8 cellular contexts compared by ENCODE assay signal in the genomic region with DNA sequence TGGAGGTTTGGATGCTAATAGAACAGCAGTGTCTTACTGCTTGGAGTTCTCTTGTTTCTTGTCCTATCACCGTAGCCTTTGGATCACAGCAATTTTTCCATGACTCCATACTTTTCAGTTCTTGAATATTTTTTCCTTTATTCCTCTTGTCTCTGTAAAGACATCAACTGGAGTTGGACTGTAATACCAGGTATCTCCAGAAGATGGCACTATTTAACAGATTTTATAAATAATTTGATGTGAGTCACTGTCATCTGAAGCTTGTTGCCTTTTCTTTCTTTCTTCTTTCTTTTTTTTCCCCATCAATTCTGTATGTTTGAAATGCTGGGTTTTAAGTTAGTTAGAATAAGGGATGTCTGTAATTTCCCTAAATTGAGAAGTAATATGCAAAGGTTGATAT. TPM values are rescaled to one million over a fixed set of nuclear protein-coding genes. Genes with fewer than 3 reads are reported as not detected.
DNase-seq lines count a peak whose midpoint lies in the region; ATAC-seq and TF ChIP-seq lines count a peak whose summit lies in the region.

No MANE protein-coding gene starts in this region.

- no peak overlapping the region for H2AFZ ChIP-seq in HCT116 (ENCODE audit: low read depth, low read length, poor library complexity, severe bottlenecking)

- H3K4me3 ChIP-seq in CD8-positive, alpha-beta T cell (ENCODE audit: low read depth, low read length), result no peak overlapping the region
- H3K4me3 ChIP-seq in HCT116 (replicated peaks in 1 of 2; ENCODE audit: low read depth in 1 of 2, low read length in 2 of 2) (no peak overlapping the region), foreskin fibroblast (ENCODE audit: low read depth in 1 of 2, low read length in 2 of 2) (no peak overlapping the region), spleen (no peak overlapping the region)

- CTCF ChIA-PET in CD8-positive, alpha-beta T cell (lab: Charles Lee), result interaction anchor here (0.8 to 1.3 kb wide), 7 partner anchors 9 to 299 kb away, joined by 3 to 5 read pairs (median 3); no protein-coding TSS in a partner anchor
- CTCF ChIA-PET in HCT116 (lab: Charles Lee), result interaction anchor here (1.0 to 2.0 kb wide), 7 partner anchors 17 to 702 kb away, joined by 3 to 16 read pairs (median 4); no protein-coding TSS in a partner anchor

- no peaks in the 10 kb centered on the region for H3K27me3 Mint-ChIP-seq in CD8-positive, alpha-beta T cell (ENCODE audit: low read depth)

- peak; percentile 59 for TF ChIP-seq CTCF in CD8-positive, alpha-beta T cell (IDR thresholded peaks at IDR 0.05)
- TF ChIP-seq CTCF in HCT116 (IDR thresholded peaks at IDR 0.05 in 2 of 3, conservative IDR thresholded peaks at IDR 0.05 in 1 of 3; ENCODE audit: borderline replicate concordance in 1 of 3, insufficient read depth in 1 of 3, low read depth in 2 of 3, low read length in 2 of 3) (peak; percentile 26 to 57 (median 43); a peak in 4 of 6 replicates), foreskin fibroblast (IDR thresholded peaks at IDR 0.05; ENCODE audit: low read depth, low read length) (no peak), spleen (IDR thresholded peaks at IDR 0.05 in 8 of 11, conservative IDR thresholded peaks at IDR 0.05 in 3 of 11) (peak; percentile 22 to 74 (median 65))

- RAD21 ChIA-PET in HCT116 (lab: Charles Lee; ENCODE audit: low non-redundant PET in 1 of 2, low total read pairs in 2 of 2, uncharacterized antibody in 2 of 2, unreplicated experiment in 2 of 2), result no interaction called here

- H3K27ac ChIP-seq in CD8-positive, alpha-beta T cell (ENCODE audit: low read depth, low read length), result no peak overlapping the region
- H3K27ac ChIP-seq in HCT116 (ENCODE audit: low read depth, low read length) (no peak overlapping the region), spleen (no peak overlapping the region)

- peaks cover 14% of the 10 kb centered on the region for H3K36me3 Mint-ChIP-seq in CD8-positive, alpha-beta T cell

- H3K9me3 Mint-ChIP-seq in CD8-positive, alpha-beta T cell, result no peaks in the 10 kb centered on the region

- H3K36me3 ChIP-seq in CD8-positive, alpha-beta T cell (ENCODE audit: insufficient read depth, low read length), result no peaks in the 10 kb centered on the region
- H3K36me3 ChIP-seq in HCT116 (ENCODE audit: control insufficient read depth in 1 of 2, insufficient read depth in 2 of 2, low read length in 2 of 2) (0 out of 4 replicates have a peak, but pooled peaks cover 2 to 4% of the 10 kb centered on the region in 2 experiments), spleen (peaks cover 0 to 4% (median 0%) of the 10 kb centered on the region in 6 donors)

- H3K79me2 ChIP-seq in HCT116 (ENCODE audit: insufficient read depth, low read length), result peaks cover 15% of the 10 kb centered on the region

- intact Hi-C loops in CD8-positive, alpha-beta T cell (cut with DNase I, micrococcal nuclease), result loop anchor here (1.0 to 5.0 kb wide), 3 partner anchors 278 to 299 kb away; no protein-coding TSS in a partner anchor
- intact Hi-C loops in HCT116 (cut with micrococcal nuclease) (loop anchor here (5.0 kb wide), 2 partner anchors 298 to 513 kb away; no protein-coding TSS in a partner anchor), spleen (cut with DNase I; ENCODE audit: low total_unique reads) (no loop called here)

- no peak overlapping the region for H3K9ac ChIP-seq in HCT116 (ENCODE audit: low read length)

- TF ChIP-seq RAD21 in HCT116 (IDR thresholded peaks at IDR 0.05; ENCODE audit: low read depth), result peak; percentile 57

- ATAC-seq in CD8-positive, alpha-beta T cell, result no peak
- peak; percentile 25; the same call in 1 of the 2 replicates for ATAC-seq in HCT116
- ATAC-seq in GM21390 (IDR thresholded peaks at IDR 0.05; ENCODE audit: unreplicated experiment), result no peak
- ATAC-seq in HG02884 (IDR thresholded peaks at IDR 0.05; ENCODE audit: unreplicated experiment), result no peak
- no peak for ATAC-seq in HG03354 (IDR thresholded peaks at IDR 0.05; ENCODE audit: poor library complexity, severe bottlenecking, unreplicated experiment)

- no peaks in the 10 kb centered on the region for H3K9me2 ChIP-seq in HCT116 (ENCODE audit: insufficient read depth)

- POLR2A ChIA-PET in CD8-positive, alpha-beta T cell (lab: Charles Lee), result no interaction called here
- POLR2A ChIA-PET in HCT116 (lab: Charles Lee), result no interaction called here

- no peaks in the 10 kb centered on the region for H3K27me3 ChIP-seq in CD8-positive, alpha-beta T cell (ENCODE audit: insufficient read depth, low read length)
- H3K27me3 ChIP-seq in HCT116 (ENCODE audit: insufficient read depth, low read length) (no peaks in the 10 kb centered on the region), spleen (replicated peaks in 1 of 7) (no peaks in the 10 kb centered on the region)

- no peak overlapping the region for H3K4me2 ChIP-seq in HCT116 (ENCODE audit: low read length)

- H3K27ac Mint-ChIP-seq in CD8-positive, alpha-beta T cell, result no peak overlapping the region

- H3K4me1 Mint-ChIP-seq in CD8-positive, alpha-beta T cell (ENCODE audit: low read depth), result no peaks in the 10 kb centered on the region

- no peaks in the 10 kb centered on the region for H3K4me1 ChIP-seq in CD8-positive, alpha-beta T cell (ENCODE audit: insufficient read depth, low read length)
- H3K4me1 ChIP-seq in HCT116 (ENCODE audit: control insufficient read depth in 1 of 2, insufficient read depth in 2 of 2, low read length in 2 of 2) (no peaks in the 10 kb centered on the region), spleen (no peaks in the 10 kb centered on the region)

- no peaks in the 10 kb centered on the region for H3K9me3 ChIP-seq in CD8-positive, alpha-beta T cell (ENCODE audit: low read length)
- H3K9me3 ChIP-seq in HCT116 (ENCODE audit: control insufficient read depth in 1 of 2, insufficient read depth in 1 of 2, low read depth in 1 of 2, low read length in 2 of 2) (no peaks in the 10 kb centered on the region), spleen (no peaks in the 10 kb centered on the region)

- WGBS in spleen, 5 donors, result 52 to 82% (median 75%) methylated on average over 1 of the region's 1 CpG

- BruUV-seq in HCT116 (replicated peaks; lab: Mats Ljungman, UMichigan), result no TSS peak

- DNase-seq in CD8-positive, alpha-beta T cell, result no peak
- DNase-seq in HCT116 (ENCODE audit: low read depth, low spot score), result peak; percentile 36
- peak; percentile 4 for DNase-seq in SHP77 treated with DMSO at 0.1 percent for 48 hours (lab: John Stamatoyannopoulos, UW)
- peak; percentile 28 to 71 for DNase-seq in foreskin fibroblast
- no peak for DNase-seq in spleen

- H4K20me1 ChIP-seq in HCT116 (ENCODE audit: insufficient read depth), result no peaks in the 10 kb centered on the region

- no peak for TF ChIP-seq POLR2A in HCT116 (IDR thresholded peaks at IDR 0.05; ENCODE audit: borderline replicate concordance, extremely low read depth, insufficient read depth, insufficient read length)
- no peak for TF ChIP-seq POLR2A in spleen (IDR thresholded peaks at IDR 0.05)

- no peak overlapping the region for H3K4me3 Mint-ChIP-seq in CD8-positive, alpha-beta T cell

TF ChIP-seq in HCT116, 20 proteins besides CTCF, POLR2A, EP300 and RAD21 (continues in another document):
- TF ChIP-seq, protein P1, sequence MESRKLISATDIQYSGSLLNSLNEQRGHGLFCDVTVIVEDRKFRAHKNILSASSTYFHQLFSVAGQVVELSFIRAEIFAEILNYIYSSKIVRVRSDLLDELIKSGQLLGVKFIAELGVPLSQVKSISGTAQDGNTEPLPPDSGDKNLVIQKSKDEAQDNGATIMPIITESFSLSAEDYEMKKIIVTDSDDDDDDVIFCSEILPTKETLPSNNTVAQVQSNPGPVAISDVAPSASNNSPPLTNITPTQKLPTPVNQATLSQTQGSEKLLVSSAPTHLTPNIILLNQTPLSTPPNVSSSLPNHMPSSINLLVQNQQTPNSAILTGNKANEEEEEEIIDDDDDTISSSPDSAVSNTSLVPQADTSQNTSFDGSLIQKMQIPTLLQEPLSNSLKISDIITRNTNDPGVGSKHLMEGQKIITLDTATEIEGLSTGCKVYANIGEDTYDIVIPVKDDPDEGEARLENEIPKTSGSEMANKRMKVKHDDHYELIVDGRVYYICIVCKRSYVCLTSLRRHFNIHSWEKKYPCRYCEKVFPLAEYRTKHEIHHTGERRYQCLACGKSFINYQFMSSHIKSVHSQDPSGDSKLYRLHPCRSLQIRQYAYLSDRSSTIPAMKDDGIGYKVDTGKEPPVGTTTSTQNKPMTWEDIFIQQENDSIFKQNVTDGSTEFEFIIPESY (IDR thresholded peaks at IDR 0.05; ENCODE audit: extremely low read depth, insufficient replicate concordance, low read length), result no peak
- TF ChIP-seq, protein P2, sequence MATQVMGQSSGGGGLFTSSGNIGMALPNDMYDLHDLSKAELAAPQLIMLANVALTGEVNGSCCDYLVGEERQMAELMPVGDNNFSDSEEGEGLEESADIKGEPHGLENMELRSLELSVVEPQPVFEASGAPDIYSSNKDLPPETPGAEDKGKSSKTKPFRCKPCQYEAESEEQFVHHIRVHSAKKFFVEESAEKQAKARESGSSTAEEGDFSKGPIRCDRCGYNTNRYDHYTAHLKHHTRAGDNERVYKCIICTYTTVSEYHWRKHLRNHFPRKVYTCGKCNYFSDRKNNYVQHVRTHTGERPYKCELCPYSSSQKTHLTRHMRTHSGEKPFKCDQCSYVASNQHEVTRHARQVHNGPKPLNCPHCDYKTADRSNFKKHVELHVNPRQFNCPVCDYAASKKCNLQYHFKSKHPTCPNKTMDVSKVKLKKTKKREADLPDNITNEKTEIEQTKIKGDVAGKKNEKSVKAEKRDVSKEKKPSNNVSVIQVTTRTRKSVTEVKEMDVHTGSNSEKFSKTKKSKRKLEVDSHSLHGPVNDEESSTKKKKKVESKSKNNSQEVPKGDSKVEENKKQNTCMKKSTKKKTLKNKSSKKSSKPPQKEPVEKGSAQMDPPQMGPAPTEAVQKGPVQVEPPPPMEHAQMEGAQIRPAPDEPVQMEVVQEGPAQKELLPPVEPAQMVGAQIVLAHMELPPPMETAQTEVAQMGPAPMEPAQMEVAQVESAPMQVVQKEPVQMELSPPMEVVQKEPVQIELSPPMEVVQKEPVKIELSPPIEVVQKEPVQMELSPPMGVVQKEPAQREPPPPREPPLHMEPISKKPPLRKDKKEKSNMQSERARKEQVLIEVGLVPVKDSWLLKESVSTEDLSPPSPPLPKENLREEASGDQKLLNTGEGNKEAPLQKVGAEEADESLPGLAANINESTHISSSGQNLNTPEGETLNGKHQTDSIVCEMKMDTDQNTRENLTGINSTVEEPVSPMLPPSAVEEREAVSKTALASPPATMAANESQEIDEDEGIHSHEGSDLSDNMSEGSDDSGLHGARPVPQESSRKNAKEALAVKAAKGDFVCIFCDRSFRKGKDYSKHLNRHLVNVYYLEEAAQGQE (IDR thresholded peaks at IDR 0.05; ENCODE audit: low read depth), result no peak
- TF ChIP-seq ZNF274 (IDR thresholded peaks at IDR 0.05; ENCODE audit: low read depth, low read length) (no peak), JUND (IDR thresholded peaks at IDR 0.05) (no peak)
- TF ChIP-seq, protein P3, sequence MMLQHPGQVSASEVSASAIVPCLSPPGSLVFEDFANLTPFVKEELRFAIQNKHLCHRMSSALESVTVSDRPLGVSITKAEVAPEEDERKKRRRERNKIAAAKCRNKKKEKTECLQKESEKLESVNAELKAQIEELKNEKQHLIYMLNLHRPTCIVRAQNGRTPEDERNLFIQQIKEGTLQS (IDR thresholded peaks at IDR 0.05), result no peak

RNA-seq across cellular contexts. Expression of a gene that starts 24.1 kb away (rescaled TPM):
- 10 to 100 TPM; 12.3 to 12.6 TPM for total RNA-seq in CD8-positive, alpha-beta T cell
- total RNA-seq in HCT116 (2021; ENCODE audit: unreplicated experiment) (57.8 TPM), spleen (10 to 100 TPM; 14.9 to 28.4 (median 22.5) TPM)
- polyA plus RNA-seq in HCT116 (2012), result 48.6 and 61.7 TPM in 2 replicates
- 10 to 100 TPM; 27.0 to 46.0 (median 45.2) TPM for polyA plus RNA-seq in spleen

Comparison
In these comparisons a context has a peak if more than half of its experiments do, and no peak if none do; other contexts are left out.
1. DNase-seq: peak in HCT116 (single experiment), SHP77 treated with DMSO at 0.1 percent for 48 hours (single experiment) and foreskin fibroblast (2 of 2); none in CD8-positive, alpha-beta T cell (0 of 7) and spleen (single experiment).